In genomic region chrX:16113978-16114554, GRCh38 we compare ENCODE assay signal across 1 cellular context.
A peak's percentile ranks its signal among the peaks of the same experiment; 100 is the strongest.
TF ChIP-seq lines count a peak whose summit lies in the region.

No MANE protein-coding gene starts in this region.

TF ChIP-seq in K562, 482 proteins besides CTCF, POLR2A, EP300 and RAD21:
- TF ChIP-seq MTF1 (CRISPR knock-in tag; IDR thresholded peaks at IDR 0.05; ENCODE audit: borderline replicate concordance), result no peak
- peak; percentile 73 for TF ChIP-seq ZNF707 (CRISPR knock-in tag; conservative IDR thresholded peaks at IDR 0.05)
